In genomic region chr2:110644357-110644756, GRCh38 we compare ENCODE assay signal across 34 cellular contexts.
"Had no signal": no experiment of that assay in that cellular context is flagged by ENCODE, and none has a peak within 500 bp of the region (broad histone marks: within the 10 kb centered on the region; RNA-seq: fewer than 3 reads in every experiment).

No MANE protein-coding gene starts in this region.

- H3K4me3 ChIP-seq: MG63 had no signal

- H3K27me3 ChIP-seq: MG63 had no signal

- H3K9me3 ChIP-seq: MG63 had no signal

- DNase-seq: Karpas-422, Kasumi-1, MG63, MM.1S, MV-4-11, NCI-H1048, NCI-H1092 treated with DMSO at 0.1 percent for 48 hours, NCI-H1105, NCI-H1105 treated with DMSO at 0.1 percent for 48 hours, NCI-H1417, NCI-H1417 treated with DMSO at 0.1 percent for 48 hours, NCI-H1436, NCI-H1436 treated with DMSO at 0.1 percent for 48 hours, NCI-H146, NCI-H1694, NCI-H1694 treated with DMSO at 0.1 percent for 48 hours, NCI-H187, NCI-H187 treated with DMSO at 0.1 percent for 48 hours, NCI-H1930, NCI-H2029, NCI-H2029 treated with DMSO at 0.1 percent for 48 hours, NCI-H2081, NCI-H2081 treated with DMSO at 0.1 percent for 48 hours, NCI-H2107, NCI-H2171, NCI-H2171 treated with DMSO at 0.1 percent for 48 hours, NCI-H2227 treated with DMSO at 0.1 percent for 48 hours, NCI-H226, NCI-H345, NCI-H446, NCI-H446 treated with DMSO at 0.1 percent for 48 hours, NCI-H510A, NCI-H510A treated with DMSO at 0.1 percent for 48 hours, NCI-H524 had no signal
